ENCODE assay signal across 20 cellular contexts in genomic region chr7:100621554-100621953, GRCh38. TPM values are rescaled to one million over a fixed set of nuclear protein-coding genes. Genes with fewer than 3 reads are reported as not detected.
DNase-seq lines count a peak whose midpoint lies in the region; ATAC-seq, FAIRE-seq and TF ChIP-seq lines count a peak whose summit lies in the region.
"Had no signal": no experiment of that assay in that cellular context is flagged by ENCODE, and none has a peak within 500 bp of the region (broad histone marks: within the 10 kb centered on the region; RNA-seq: fewer than 3 reads in every experiment).

No MANE protein-coding gene starts in this region.

- no peak overlapping the region for H3K4ac ChIP-seq in mesenchymal stem cell (ENCODE audit: low read depth in 1 of 2, low read length in 2 of 2)

- H3K4me3 ChIP-seq in BLaER1, result no peak overlapping the region
- no peak overlapping the region for H3K4me3 ChIP-seq in HEK293 (ENCODE audit: low read depth, low read length)
- no peak overlapping the region for H3K4me3 ChIP-seq in bronchial epithelial cell (ENCODE audit: low read depth, low read length)
- no peak overlapping the region for H3K4me3 ChIP-seq in mesenchymal stem cell (ENCODE audit: insufficient read depth in 1 of 2, low read depth in 1 of 2, low read length in 2 of 2)
- no peak overlapping the region for H3K4me3 ChIP-seq in spleen

- no peak overlapping the region for H3K27ac ChIP-seq in BLaER1
- no peak overlapping the region for H3K27ac ChIP-seq in HEK293 (ENCODE audit: extremely low read depth, low read depth, low read length)
- no peak overlapping the region for H3K27ac ChIP-seq in mesenchymal stem cell (ENCODE audit: low read length, poor library complexity, severe bottlenecking)
- no peak overlapping the region for H3K27ac ChIP-seq in spleen

- no peak for TF ChIP-seq CTCF in HEK293 (tag by site-specific recombination; IDR thresholded peaks at IDR 0.05)
- no peak for TF ChIP-seq CTCF in bronchial epithelial cell (IDR thresholded peaks at IDR 0.05; ENCODE audit: insufficient read depth, low read length, severe bottlenecking)
- no peak for TF ChIP-seq CTCF in spleen (IDR thresholded peaks at IDR 0.05 in 8 of 11, conservative IDR thresholded peaks at IDR 0.05 in 3 of 11)

- H2BK5ac ChIP-seq in mesenchymal stem cell (ENCODE audit: low read depth, low read length, poor library complexity, severe bottlenecking), result no peak overlapping the region

- 71% methylated on average over 8 of the region's 8 CpGs for WGBS in mesenchymal stem cell
- 71 to 85% (median 80%) methylated on average over 8 of the region's 8 CpGs for WGBS in spleen, 5 donors

- no peak overlapping the region for H2AFZ ChIP-seq in mesenchymal stem cell (ENCODE audit: low read depth, low read length)

- H3K27me3 ChIP-seq in BLaER1, result no peaks in the 10 kb centered on the region
- no peaks in the 10 kb centered on the region for H3K27me3 ChIP-seq in bronchial epithelial cell (ENCODE audit: control insufficient read depth, insufficient read depth, low read length)
- no peaks in the 10 kb centered on the region for H3K27me3 ChIP-seq in mesenchymal stem cell (ENCODE audit: control insufficient read depth in 1 of 2, insufficient read depth in 1 of 2, low read length in 2 of 2)
- no peaks in the 10 kb centered on the region for H3K27me3 ChIP-seq in spleen (replicated peaks in 1 of 7)

- H4K8ac ChIP-seq in mesenchymal stem cell (ENCODE audit: low read length), result peak overlapping the region; percentile 47

- peak overlapping the region; percentile 1 for H4K91ac ChIP-seq in mesenchymal stem cell (ENCODE audit: low read length)

- no peak overlapping the region for H2BK12ac ChIP-seq in mesenchymal stem cell (ENCODE audit: low read length in 2 of 2)

- no peak overlapping the region for H3K14ac ChIP-seq in mesenchymal stem cell (ENCODE audit: low read length in 2 of 2)

- intact Hi-C loops in spleen (cut with DNase I; ENCODE audit: low total_unique reads), result no loop called here

- FAIRE-seq in bronchial epithelial cell (lab: Jason Lieb, UNC), result peak; percentile 18

- no peak for ATAC-seq in HG03432 (IDR thresholded peaks at IDR 0.05; ENCODE audit: unreplicated experiment)
- ATAC-seq: Panc1, Right ventricle myocardium inferior had no signal

- no peak overlapping the region for H2BK15ac ChIP-seq in mesenchymal stem cell (ENCODE audit: low read depth, poor library complexity, severe bottlenecking)

- H3K4me2 ChIP-seq in BLaER1 (no peak overlapping the region), mesenchymal stem cell (ENCODE audit: low read length, poor library complexity, severe bottlenecking) (no peak overlapping the region)

- no peaks in the 10 kb centered on the region for H4K20me1 ChIP-seq in BLaER1

- H2BK120ac ChIP-seq in mesenchymal stem cell (ENCODE audit: low read depth, low read length), result no peak overlapping the region

- peaks cover 32% of the 10 kb centered on the region for H3K36me3 ChIP-seq in BLaER1
- no peaks in the 10 kb centered on the region for H3K36me3 ChIP-seq in HEK293 (ENCODE audit: control insufficient read depth in 2 of 2, insufficient read depth in 1 of 2, low read length in 2 of 2)
- no peaks in the 10 kb centered on the region for H3K36me3 ChIP-seq in bronchial epithelial cell (ENCODE audit: control insufficient read depth, insufficient read depth, low read length)
- peaks cover 0 to 20% of the 10 kb centered on the region in 2 experiments for H3K36me3 ChIP-seq in mesenchymal stem cell (ENCODE audit: control insufficient read depth in 1 of 2, insufficient read depth in 2 of 2, low read depth in 1 of 2, low read length in 2 of 2)
- H3K36me3 ChIP-seq in spleen, result peaks cover 0 to 13% (median 0%) of the 10 kb centered on the region in 6 donors

- no peak overlapping the region for H3K18ac ChIP-seq in mesenchymal stem cell (ENCODE audit: low read depth in 1 of 2, low read length in 2 of 2)

- H3K9me3 ChIP-seq in BLaER1 (no peaks in the 10 kb centered on the region), HEK293 (ENCODE audit: control insufficient read depth, insufficient read depth, low read depth, low read length) (no peaks in the 10 kb centered on the region), mesenchymal stem cell (ENCODE audit: control insufficient read depth, low read length) (no peaks in the 10 kb centered on the region), spleen (no peaks in the 10 kb centered on the region)
- H3K9me3 ChIP-seq: Caco-2 had no signal

- POLR2A ChIA-PET in HEK293 (lab: Yijun Ruan, JAX), result no interaction called here

- H3K79me1 ChIP-seq in mesenchymal stem cell (replicated peaks; ENCODE audit: low read length, poor library complexity, severe bottlenecking), result no peaks in the 10 kb centered on the region

- peaks cover 5% of the 10 kb centered on the region; the same call in 1 of the 2 replicates for H3K4me1 ChIP-seq in BLaER1
- H3K4me1 ChIP-seq in HEK293 (ENCODE audit: control insufficient read depth, insufficient read depth, low read length), result no peaks in the 10 kb centered on the region
- peaks cover 4% of the 10 kb centered on the region for H3K4me1 ChIP-seq in mesenchymal stem cell (ENCODE audit: control insufficient read depth, insufficient read depth, low read depth, low read length)
- H3K4me1 ChIP-seq in spleen, result peaks cover 4 to 9% (median 5%) of the 10 kb centered on the region in 6 donors
- H3K4me1 ChIP-seq: Caco-2 had no signal

- CTCF ChIA-PET in HEK293 (lab: Yijun Ruan, JAX), result interaction anchor here (2.4 kb wide), 1 partner anchor 70 kb away, joined by 10 read pairs; no protein-coding TSS in a partner anchor

- H3K9ac ChIP-seq in BLaER1, result 0 out of 2 replicates have a peak overlapping the region, but pooled peaks have one; percentile 0
- H3K9ac ChIP-seq in mesenchymal stem cell (ENCODE audit: low read length), result no peak overlapping the region

- no peak for DNase-seq in bronchial epithelial cell (ENCODE audit: low read depth)
- DNase-seq in mesenchymal stem cell, result peak; percentile 14
- DNase-seq in hippocampal formation (lab: John Stamatoyannopoulos, UW), result no peak
- no peak for DNase-seq in spleen
- DNase-seq: AML-193; Caco-2; CD4-positive, CD25-positive, alpha-beta regulatory T cell; DMS153; NCI-H1105; NCI-H187; NCI-H226; NCI-H524 treated with DMSO at 0.1 percent for 48 hours had no signal

- H3K23ac ChIP-seq in mesenchymal stem cell (ENCODE audit: low read length in 2 of 2), result no peak overlapping the region

- no peak for TF ChIP-seq POLR2A in spleen (IDR thresholded peaks at IDR 0.05)

- no peak overlapping the region for H2AK5ac ChIP-seq in mesenchymal stem cell (ENCODE audit: low read length, severe bottlenecking)

TF ChIP-seq in HEK293, 187 proteins besides CTCF, POLR2A, EP300 and RAD21:
- TF ChIP-seq KLF10 (tag by site-specific recombination; IDR thresholded peaks at IDR 0.05), result no peak
- peak; percentile 66 for TF ChIP-seq ZNF341 (tag by site-specific recombination; IDR thresholded peaks at IDR 0.05; ENCODE audit: low read depth)

RNA-seq across cellular contexts. Expression of gene MOSPD3, which starts 9.2 kb away (rescaled TPM):
- total RNA-seq in bronchial epithelial cell (1.8 and 1.9 TPM in 2 replicates), spleen (10 to 100 TPM; 13.4 to 20.4 (median 16.0) TPM)
- 25.6 TPM for polyA plus RNA-seq in mesenchymal stem cell (2013, experiment 1 of 2)
- 23.4 TPM for polyA plus RNA-seq in mesenchymal stem cell (2013, experiment 2 of 2)
- 10 to 100 TPM; 11.2 to 16.8 (median 13.9) TPM for polyA plus RNA-seq in spleen

RNA-seq across cellular contexts. Expression of gene PCOLCE, which starts 19.4 kb away (rescaled TPM):
- total RNA-seq in bronchial epithelial cell (0.38 and 0.53 TPM in 2 replicates), spleen (10 to 100 TPM in 6 of 7 donors, 1 to 10 TPM in 1; 7.1 to 31.4 (median 21.9) TPM)
- 255 TPM for polyA plus RNA-seq in mesenchymal stem cell (2013, experiment 1 of 2)
- polyA plus RNA-seq in mesenchymal stem cell (2013, experiment 2 of 2), result 254 TPM
- polyA plus RNA-seq in spleen, result 10 to 100 TPM; 29.0 to 38.7 (median 30.2) TPM

RNA-seq across cellular contexts. Expression of gene TFR2, which starts 19.8 kb away (rescaled TPM):
- total RNA-seq in bronchial epithelial cell (0.13 TPM in 1 of 2 replicates, not detected in the other), spleen (1 to 10 TPM; 1.9 to 6.6 (median 2.4) TPM)
- polyA plus RNA-seq in mesenchymal stem cell (2013, experiment 1 of 2), result 0.41 TPM
- polyA plus RNA-seq in mesenchymal stem cell (2013, experiment 2 of 2), result 0.45 TPM
- 1 to 10 TPM; 1.7 to 1.9 (median 1.8) TPM for polyA plus RNA-seq in spleen

RNA-seq across cellular contexts. Expression of gene ACTL6B, which starts 34.7 kb away (rescaled TPM):
- total RNA-seq in bronchial epithelial cell (not detected in 2 replicates), spleen (not detected)
- polyA plus RNA-seq in mesenchymal stem cell (2013, experiment 1 of 2), result not detected
- 0.03 TPM for polyA plus RNA-seq in mesenchymal stem cell (2013, experiment 2 of 2)
- polyA plus RNA-seq in spleen, result not detected
- total RNA-seq: Caco-2; CD4-positive, CD25-positive, alpha-beta regulatory T cell; H4; LHCN-M2; Right ventricle myocardium inferior had no signal
- polyA plus RNA-seq: CD4-positive, CD25-positive, alpha-beta regulatory T cell; IgD-negative memory B cell had no signal

RNA-seq across cellular contexts. Expression of gene FBXO24, which starts 35.4 kb away (rescaled TPM):
- 0.38 and 0.53 TPM in 2 replicates for total RNA-seq in bronchial epithelial cell
- 0.37 TPM for polyA plus RNA-seq in mesenchymal stem cell (2013, experiment 1 of 2)
- polyA plus RNA-seq in mesenchymal stem cell (2013, experiment 2 of 2), result 0.33 TPM
- 1 to 10 TPM in 4 of 7 donors, under 1 TPM in 2, not detected in 1; 0.54 to 1.5 (median 1.2) TPM for total RNA-seq in spleen
- polyA plus RNA-seq in spleen, result 1 to 10 TPM in 2 of 3 donors, under 1 TPM in 1; 0.67 to 1.6 (median 1.2) TPM
- total RNA-seq: CD4-positive, CD25-positive, alpha-beta regulatory T cell had no signal
